8 cellular contexts compared by ENCODE assay signal in the genomic region with DNA sequence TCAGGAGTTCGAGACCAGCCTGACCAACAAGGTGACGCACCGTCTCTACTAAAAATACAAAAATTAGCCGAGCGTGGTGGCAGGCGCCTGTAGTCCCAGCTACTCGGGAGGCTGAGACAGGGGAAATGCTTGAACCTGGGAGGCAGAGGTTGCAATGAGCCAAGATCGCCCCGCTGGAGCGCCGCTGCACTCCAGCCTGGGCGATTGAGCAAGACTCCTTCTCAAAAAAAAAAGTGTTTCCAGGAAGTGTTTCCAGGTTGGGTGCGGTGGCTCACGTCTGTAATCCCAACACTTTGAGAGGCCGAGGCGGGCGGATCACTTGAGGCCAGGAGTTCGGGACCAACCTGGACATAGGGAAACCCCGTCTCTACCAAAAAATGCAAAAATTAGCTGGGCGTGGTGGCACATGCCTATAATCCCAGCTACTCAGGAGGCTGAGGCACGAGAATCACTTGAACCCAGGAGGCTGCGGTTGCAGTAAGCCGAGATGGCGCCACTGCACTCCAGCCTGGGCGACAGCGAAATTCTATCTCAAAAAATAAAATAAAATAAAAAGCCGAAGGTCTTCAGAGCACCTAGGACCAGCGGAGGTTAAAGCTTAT. TPM values are rescaled to one million over a fixed set of nuclear protein-coding genes. Genes with fewer than 3 reads are reported as not detected.
DNase-seq lines count a peak whose midpoint lies in the region; ATAC-seq and TF ChIP-seq lines count a peak whose summit lies in the region.
"Not testable (repeated sequence)": the region's sequence is repeated elsewhere in the genome, so short reads cannot be mapped to it uniquely, and the experiment has no call there.

No MANE protein-coding gene starts in this region.

- not testable (repeated sequence) for H3K36me3 ChIP-seq in OCI-LY3 (replicated peaks; ENCODE audit: low read depth, low read length); breast epithelium; left ventricle myocardium inferior; mucosa of stomach (ENCODE audit: control insufficient read depth, insufficient read depth, low read length)

- not testable (repeated sequence) for H3K27me3 Mint-ChIP-seq in activated CD8-positive, alpha-beta T cell treated with anti-CD3 and anti-CD28 coated beads for 36 hours; stimulated activated naive B cell treated with anti-CD40 and anti-IgM and Interleukin-4, amounts not matched to agents 10 μg/mL and 1 μg/mL and 100 μg/mL, for 72 hours

- not testable (repeated sequence) for H4K20me1 ChIP-seq in OCI-LY3 (ENCODE audit: insufficient read depth, low read length)

- H3K4me3 ChIP-seq in AG04450 (ENCODE audit: low read depth, low read length), result peak overlapping the region; percentile 58; the same call in 1 of the 2 replicates
- peak overlapping the region; percentile 80 for H3K4me3 ChIP-seq in GM12865 (ENCODE audit: low read depth, low read length)
- peak overlapping the region; percentile 96 for H3K4me3 ChIP-seq in OCI-LY3 (ENCODE audit: low read length)
- peak overlapping the region in 2 of 3 donors; percentile 51 to 72 for H3K4me3 ChIP-seq in breast epithelium
- peak overlapping the region; percentile 66 for H3K4me3 ChIP-seq in left ventricle myocardium inferior
- peak overlapping the region; percentile 61 for H3K4me3 ChIP-seq in mucosa of stomach (ENCODE audit: low read length)

- not testable (repeated sequence) for TF ChIP-seq POLR2A in breast epithelium (IDR thresholded peaks at IDR 0.05)

- POLR2A ChIA-PET in AG04450 (lab: Yijun Ruan, JAX), result interaction anchor here (0.5 to 0.6 kb wide), 4 partner anchors 34 to 871 kb away, joined by 3 to 5 read pairs (median 3); no protein-coding TSS in a partner anchor
- POLR2A ChIA-PET in activated CD8-positive, alpha-beta T cell treated with anti-CD3 and anti-CD28 coated beads for 36 hours (lab: Charles Lee), result interaction anchor here (1.0 to 5.2 kb wide), 5 partner anchors 10 to 303 kb away, joined by 3 to 43 read pairs (median 7); a partner anchor contains a TSS

- intact Hi-C loops in activated CD8-positive, alpha-beta T cell treated with anti-CD3 and anti-CD28 coated beads for 36 hours (cut with micrococcal nuclease); breast epithelium (cut with DNase I; ENCODE audit: low total_unique reads); left ventricle myocardium inferior (cut with micrococcal nuclease): not testable (repeated sequence)

- peak overlapping the region; percentile 86 for H3K4me3 Mint-ChIP-seq in activated CD8-positive, alpha-beta T cell treated with anti-CD3 and anti-CD28 coated beads for 36 hours
- peak overlapping the region; percentile 92 to 95 for H3K4me3 Mint-ChIP-seq in stimulated activated naive B cell treated with anti-CD40 and anti-IgM and Interleukin-4, amounts not matched to agents 10 μg/mL and 1 μg/mL and 100 μg/mL, for 72 hours

- H3K9me3 Mint-ChIP-seq in activated CD8-positive, alpha-beta T cell treated with anti-CD3 and anti-CD28 coated beads for 36 hours; stimulated activated naive B cell treated with anti-CD40 and anti-IgM and Interleukin-4, amounts not matched to agents 10 μg/mL and 1 μg/mL and 100 μg/mL, for 72 hours: not testable (repeated sequence)

- not testable (repeated sequence) for H3K27me3 ChIP-seq in AG04450 (ENCODE audit: control insufficient read depth, insufficient read depth, low read length); OCI-LY3 (ENCODE audit: low read depth, low read length); breast epithelium; left ventricle myocardium inferior (ENCODE audit: low read depth); mucosa of stomach (ENCODE audit: control insufficient read depth, insufficient read depth, low read length)

- ATAC-seq in activated CD8-positive, alpha-beta T cell treated with anti-CD3 and anti-CD28 coated beads for 36 hours; stimulated activated naive B cell treated with anti-CD40 and anti-IgM and Interleukin-4, amounts not matched to agents 10 μg/mL and 1 μg/mL and 100 μg/mL, for 72 hours (replicated peaks): not testable (repeated sequence)

- CTCF ChIA-PET in AG04450 (lab: Charles Lee), result interaction anchor here (0.6 kb wide), 1 partner anchor 98 kb away, joined by 3 read pairs; no protein-coding TSS in a partner anchor
- CTCF ChIA-PET in activated CD8-positive, alpha-beta T cell treated with anti-CD3 and anti-CD28 coated beads for 36 hours (lab: Charles Lee), result interaction anchor here (0.8 to 1.4 kb wide), 4 partner anchors 9 to 112 kb away, joined by 3 read pairs; no protein-coding TSS in a partner anchor

- H3K4me1 ChIP-seq in OCI-LY3 (ENCODE audit: low read length), result peaks cover 13% of the 10 kb centered on the region
- not testable (repeated sequence) for H3K4me1 ChIP-seq in breast epithelium, left ventricle myocardium inferior
- peaks cover 14% of the 10 kb centered on the region for H3K4me1 ChIP-seq in mucosa of stomach (ENCODE audit: control insufficient read depth, insufficient read depth, low read length)

- DNase-seq in AG04450 (ENCODE audit: low read depth, low spot score); GM12865 (ENCODE audit: low read depth); activated CD8-positive, alpha-beta T cell treated with anti-CD3 and anti-CD28 coated beads for 36 hours; breast epithelium (ENCODE audit: low spot score in 2 of 2); left ventricle myocardium inferior; stimulated activated naive B cell treated with anti-CD40 and anti-IgM and Interleukin-4, amounts not matched to agents 10 μg/mL and 1 μg/mL and 100 μg/mL, for 72 hours: not testable (repeated sequence)

- H3K27ac ChIP-seq in AG04450 (ENCODE audit: low read depth, low read length); left ventricle myocardium inferior (replicated peaks): not testable (repeated sequence)
- H3K27ac ChIP-seq in OCI-LY3 (ENCODE audit: low read length), result peak overlapping the region; percentile 52; the same call in 1 of the 2 replicates
- peak overlapping the region in 1 of 2 donors; percentile 77 for H3K27ac ChIP-seq in breast epithelium

- H3K4me2 ChIP-seq in OCI-LY3 (ENCODE audit: low read length), result peak overlapping the region; percentile 100

- TF ChIP-seq CTCF in AG04450 (IDR thresholded peaks at IDR 0.05; ENCODE audit: low read depth, low read length); GM12865 (IDR thresholded peaks at IDR 0.05; ENCODE audit: insufficient read depth, low read depth, low read length, missing control alignments); OCI-LY3 (IDR thresholded peaks at IDR 0.05; ENCODE audit: low read depth, low read length); activated CD8-positive, alpha-beta T cell treated with anti-CD3 and anti-CD28 coated beads for 36 hours (IDR thresholded peaks at IDR 0.05); breast epithelium (IDR thresholded peaks at IDR 0.05); left ventricle myocardium inferior (IDR thresholded peaks at IDR 0.05; ENCODE audit: borderline replicate concordance): not testable (repeated sequence)

- H2AFZ ChIP-seq in OCI-LY3 (ENCODE audit: low read depth, low read length), result peak overlapping the region; percentile 99

- H3K27ac Mint-ChIP-seq in activated CD8-positive, alpha-beta T cell treated with anti-CD3 and anti-CD28 coated beads for 36 hours, result peak overlapping the region; percentile 93
- H3K27ac Mint-ChIP-seq in stimulated activated naive B cell treated with anti-CD40 and anti-IgM and Interleukin-4, amounts not matched to agents 10 μg/mL and 1 μg/mL and 100 μg/mL, for 72 hours, result not testable (repeated sequence)

- not testable (repeated sequence) for H3K79me2 ChIP-seq in OCI-LY3 (ENCODE audit: low read length)

- H3K9me3 ChIP-seq in AG04450 (ENCODE audit: control insufficient read depth, insufficient read depth, low read length); OCI-LY3 (ENCODE audit: insufficient read depth, low read length); breast epithelium; left ventricle myocardium inferior (replicated peaks); mucosa of stomach (ENCODE audit: control insufficient read depth, low read length): not testable (repeated sequence)

- not testable (repeated sequence) for H3K36me3 Mint-ChIP-seq in activated CD8-positive, alpha-beta T cell treated with anti-CD3 and anti-CD28 coated beads for 36 hours (ENCODE audit: low read depth); stimulated activated naive B cell treated with anti-CD40 and anti-IgM and Interleukin-4, amounts not matched to agents 10 μg/mL and 1 μg/mL and 100 μg/mL, for 72 hours

- not testable (repeated sequence) for H3K4me1 Mint-ChIP-seq in activated CD8-positive, alpha-beta T cell treated with anti-CD3 and anti-CD28 coated beads for 36 hours (ENCODE audit: low read depth)
- peaks cover 11 to 18% of the 10 kb centered on the region in 2 donors for H3K4me1 Mint-ChIP-seq in stimulated activated naive B cell treated with anti-CD40 and anti-IgM and Interleukin-4, amounts not matched to agents 10 μg/mL and 1 μg/mL and 100 μg/mL, for 72 hours

- H3K9ac ChIP-seq in OCI-LY3 (ENCODE audit: low read length), result peak overlapping the region; percentile 83
- peak overlapping the region; percentile 72 for H3K9ac ChIP-seq in mucosa of stomach (ENCODE audit: low read length)

RNA-seq across cellular contexts. Expression of a gene that starts 42.5 kb away (rescaled TPM):
- 11.4 and 12.1 TPM in 2 replicates for polyA plus RNA-seq in AG04450 (2011; rRNA removed)
- 39.8 and 40.7 TPM in 2 replicates for polyA minus RNA-seq in AG04450 (2011; rRNA and poly(A)+ RNA removed)
- total RNA-seq in activated CD8-positive, alpha-beta T cell treated with anti-CD3 and anti-CD28 coated beads for 36 hours, result 10 to 100 TPM; 31.1 to 32.9 TPM
- total RNA-seq in breast epithelium (10 to 100 TPM; 37.8 to 80.9 (median 60.0) TPM), left ventricle myocardium inferior (14.1 TPM)
